ENCODE assay signal across 8 cellular contexts in genomic region chr3:100209948-100210776, GRCh38. TPM values are rescaled to one million over a fixed set of nuclear protein-coding genes. Genes with fewer than 3 reads are reported as not detected.
DNase-seq lines count a peak whose midpoint lies in the region; ATAC-seq and TF ChIP-seq lines count a peak whose summit lies in the region.

No MANE protein-coding gene starts in this region.

- peaks cover 10 to 12% of the 10 kb centered on the region in 2 donors for H3K4me1 ChIP-seq in naive thymus-derived CD4-positive, alpha-beta T cell (ENCODE audit: control insufficient read depth in 2 of 2, insufficient read depth in 2 of 2, low read length in 2 of 2)

- H3K4me3 ChIP-seq in astrocyte of the spinal cord (ENCODE audit: low read depth, low read length) = no peak overlapping the region
- peak overlapping the region; percentile 18 for H3K4me3 ChIP-seq in naive thymus-derived CD4-positive, alpha-beta T cell (ENCODE audit: low read length)

- no peaks in the 10 kb centered on the region for H3K36me3 ChIP-seq in naive thymus-derived CD4-positive, alpha-beta T cell (ENCODE audit: control insufficient read depth in 2 of 3, insufficient read depth in 3 of 3, low read length in 3 of 3)

- H3K27ac Mint-ChIP-seq in naive thymus-derived CD4-positive, alpha-beta T cell = peak overlapping the region; percentile 41 to 92 (median 73)

- H3K9me3 Mint-ChIP-seq in naive thymus-derived CD4-positive, alpha-beta T cell = peaks cover 0 to 3% (median 0%) of the 10 kb centered on the region in 11 donors

- ATAC-seq in Right ventricle myocardium inferior (peak; percentile 60), HG03196 (IDR thresholded peaks at IDR 0.05; ENCODE audit: unreplicated experiment) (peak; percentile 92)
- peak; percentile 74 for ATAC-seq in naive thymus-derived CD4-positive, alpha-beta T cell

- no peak for TF ChIP-seq CTCF in astrocyte of the spinal cord (IDR thresholded peaks at IDR 0.05; ENCODE audit: low read depth, low read length)

- peak overlapping the region; percentile 27 to 78 (median 68) for H3K4me3 Mint-ChIP-seq in naive thymus-derived CD4-positive, alpha-beta T cell

- peaks cover 0 to 17% (median 3%) of the 10 kb centered on the region in 5 donors for H3K36me3 Mint-ChIP-seq in naive thymus-derived CD4-positive, alpha-beta T cell

- no peak overlapping the region for H3K27ac ChIP-seq in naive thymus-derived CD4-positive, alpha-beta T cell (ENCODE audit: low read depth, low read length)

- in situ Hi-C loops in astrocyte of the spinal cord (cut with HindIII; ENCODE audit: low sequenced_read_pairs) = no loop called here

- peaks cover 10 to 32% (median 16%) of the 10 kb centered on the region in 7 donors for H3K4me1 Mint-ChIP-seq in naive thymus-derived CD4-positive, alpha-beta T cell

- DNase-seq in Right ventricle myocardium inferior (ENCODE audit: missing footprints) (no peak), cardiac septum (ENCODE audit: low spot score) (no peak), astrocyte of the spinal cord (ENCODE audit: low read depth, low spot score) (peak; percentile 37), DMS 273 (lab: John Stamatoyannopoulos, UW; ENCODE audit: unreplicated experiment) (no peak), NCI-H2227 (lab: John Stamatoyannopoulos, UW; ENCODE audit: unreplicated experiment) (no peak), NCI-H1105 (lab: John Stamatoyannopoulos, UW) (no peak)
- DNase-seq in naive thymus-derived CD4-positive, alpha-beta T cell = peak in 7 of 9 donors; percentile 4 to 42 (median 27)

- CTCF ChIA-PET in naive thymus-derived CD4-positive, alpha-beta T cell (lab: Charles Lee) = no interaction called here

- H3K9me3 ChIP-seq in naive thymus-derived CD4-positive, alpha-beta T cell (ENCODE audit: control insufficient read depth in 2 of 3, low read length in 3 of 3) = no peaks in the 10 kb centered on the region

- POLR2A ChIA-PET in naive thymus-derived CD4-positive, alpha-beta T cell (lab: Charles Lee) = no interaction called here

- intact Hi-C loops in Right ventricle myocardium inferior (cut with DNase I) (no loop called here), cardiac septum (cut with DNase I) (no loop called here)
- intact Hi-C loops in naive thymus-derived CD4-positive, alpha-beta T cell (cut with micrococcal nuclease) = loop anchor here in 1 of 2 donors (1.0 to 5.0 kb wide), 7 partner anchors 50 to 392 kb away; partner anchors contain the start of genes LNP1, TBC1D23 and TOMM70

- H3K27me3 Mint-ChIP-seq in naive thymus-derived CD4-positive, alpha-beta T cell = peaks cover 0 to 3% (median 0%) of the 10 kb centered on the region in 5 donors

- no peaks in the 10 kb centered on the region for H3K27me3 ChIP-seq in naive thymus-derived CD4-positive, alpha-beta T cell (ENCODE audit: control insufficient read depth in 2 of 2, insufficient read depth in 2 of 2, low read length in 2 of 2)

RNA-seq across cellular contexts. Expression of gene TBC1D23, which starts 50.6 kb away (rescaled TPM):
- 35.4 TPM for total RNA-seq in Right ventricle myocardium inferior
- 35.1 TPM for total RNA-seq in cardiac septum
- 10 to 100 TPM; 30.8 to 42.4 (median 33.9) TPM for total RNA-seq in naive thymus-derived CD4-positive, alpha-beta T cell
- 10 to 100 TPM; 14.0 to 17.5 TPM for polyA plus RNA-seq in naive thymus-derived CD4-positive, alpha-beta T cell

Comparison
In these comparisons a context has a peak if more than half of its experiments do, and no peak if none do; other contexts are left out.
1. DNase-seq: peak in astrocyte of the spinal cord (single experiment) and naive thymus-derived CD4-positive, alpha-beta T cell (7 of 9); none in Right ventricle myocardium inferior (single experiment), cardiac septum (single experiment), DMS 273 (single experiment), NCI-H2227 (single experiment) and NCI-H1105 (single experiment).
2. Peak in every context shown above with its lines, with median percentiles within 50 percentile points of each other: ATAC-seq.